In the genomic region with DNA sequence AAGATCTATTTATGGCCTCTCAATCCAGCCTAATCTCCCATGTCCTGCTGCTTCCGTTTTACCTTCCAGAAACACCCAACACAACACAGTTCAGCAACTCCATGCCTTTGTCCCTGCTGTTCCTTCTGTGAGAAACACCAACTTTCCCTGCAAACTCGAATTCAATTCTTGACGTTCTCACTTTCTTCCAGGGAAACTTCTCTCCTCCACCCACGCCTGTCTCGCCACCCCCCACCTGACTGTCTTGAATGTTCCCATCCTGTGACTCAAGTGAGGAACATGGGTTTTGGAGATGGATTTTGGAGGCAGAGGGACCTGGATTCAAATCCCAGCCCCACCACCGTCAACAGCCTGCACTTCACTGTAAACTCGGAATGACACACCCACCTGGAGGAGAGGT, we compare ENCODE assay signal across 38 cellular contexts. TPM values are rescaled to one million over a fixed set of nuclear protein-coding genes. Genes with fewer than 3 reads are reported as not detected.
DNase-seq lines count a peak whose midpoint lies in the region; ATAC-seq and TF ChIP-seq lines count a peak whose summit lies in the region.
"Had no signal": no experiment of that assay in that cellular context is flagged by ENCODE, and none has a peak within 500 bp of the region (broad histone marks: within the 10 kb centered on the region; RNA-seq: fewer than 3 reads in every experiment).

No MANE protein-coding gene starts in this region.

- no peaks in the 10 kb centered on the region for H3K36me3 ChIP-seq in H7 (replicated peaks; ENCODE audit: control insufficient read depth, insufficient read depth, low read length)
- H3K36me3 ChIP-seq in gastroesophageal sphincter: peaks cover 0 to 41% of the 10 kb centered on the region in 2 donors
- peaks cover 5% of the 10 kb centered on the region for H3K36me3 ChIP-seq in suprapubic skin
- H3K36me3 ChIP-seq: BLaER1 treated with 17β-estradiol and CSF1 and Interleukin-3, amounts not matched to agents 10 nM and 100 nM; uterus had no signal

- no peak for TF ChIP-seq CTCF in RWPE1 (conservative IDR thresholded peaks at IDR 0.05; ENCODE audit: low read depth)
- TF ChIP-seq CTCF in gastroesophageal sphincter (IDR thresholded peaks at IDR 0.05): no peak
- TF ChIP-seq CTCF in suprapubic skin (IDR thresholded peaks at IDR 0.05): no peak

- H3K4me3 ChIP-seq in H7 (ENCODE audit: insufficient read depth, low read depth, low read length): no peak overlapping the region
- H3K4me3 ChIP-seq in gastroesophageal sphincter: no peak overlapping the region
- no peak overlapping the region for H3K4me3 ChIP-seq in suprapubic skin
- H3K4me3 ChIP-seq: BLaER1 treated with 17β-estradiol and CSF1 and Interleukin-3, amounts not matched to agents 10 nM and 100 nM; GM12878; lung; mucosa of descending colon; pancreas; testis; uterus had no signal

- in situ Hi-C loops in ACHN (cut with HindIII; ENCODE audit: low pct_ligation_motif_present, low pct_unique_long_range_greater_than_20kb, low sequenced_read_pairs): no loop called here

- ATAC-seq in gastroesophageal sphincter (no peak), HG03025 (IDR thresholded peaks at IDR 0.05; ENCODE audit: low FRiP score, unreplicated experiment) (no peak), GM18868 (IDR thresholded peaks at IDR 0.05; ENCODE audit: unreplicated experiment) (no peak)
- ATAC-seq: activated CD4-positive, CD25-positive, alpha-beta regulatory T cell treated with anti-CD3 and anti-CD28 coated beads, Interleukin-2, amount 50 U/mL, for 24 hours; effector memory CD8-positive, alpha-beta T cell; GM12878; natural killer cell treated with Interleukin-12 subunit alpha and Interleukin-12 subunit beta and Interleukin-15 and Interleukin-18, amount 100 ng/mL, for 72 hours; pancreas; stimulated activated naive CD8-positive, alpha-beta T cell treated with anti-CD3 and anti-CD28 coated beads, Interleukin-15, Interleukin-2, amounts not matched to agents 100 U/mL and 50 U/mL, for 24 hours had no signal

- TF ChIP-seq EP300 in gastroesophageal sphincter (IDR thresholded peaks at IDR 0.05): no peak
- TF ChIP-seq EP300 in suprapubic skin (IDR thresholded peaks at IDR 0.05): no peak

- H3K27ac ChIP-seq in RWPE1 (peak overlapping the region; percentile 91), gastroesophageal sphincter (peak overlapping the region in 3 of 4 donors; percentile 17 to 56 (median 39)), suprapubic skin (peak overlapping the region; percentile 61)
- H3K27ac ChIP-seq: BLaER1 treated with 17β-estradiol and CSF1 and Interleukin-3, amounts not matched to agents 10 nM and 100 nM; pancreas; testis had no signal

- H3K9me3 ChIP-seq in gastroesophageal sphincter (no peaks in the 10 kb centered on the region), suprapubic skin (no peaks in the 10 kb centered on the region)
- H3K9me3 ChIP-seq: BLaER1 treated with 17β-estradiol and CSF1 and Interleukin-3, amounts not matched to agents 10 nM and 100 nM; mucosa of descending colon; pancreas; testis; uterus had no signal

- H3K4me1 ChIP-seq in gastroesophageal sphincter (peaks cover 0 to 10% (median 0%) of the 10 kb centered on the region in 3 donors), suprapubic skin (peaks cover 34% of the 10 kb centered on the region)
- H3K4me1 ChIP-seq: pancreas, testis had no signal

- DNase-seq in H7 (peak; percentile 31), RWPE1 (ENCODE audit: low spot score) (no peak), suprapubic skin (ENCODE audit: low spot score in 2 of 2) (no peak), HCEC 1CT (no peak), ACHN (no peak)
- DNase-seq: activated CD4-positive, alpha-beta T cell treated with anti-CD3 and anti-CD28 coated beads, Interleukin-2, amount 50 U/mL, for 48 hours; activated gamma-delta T cell treated with Interleukin-2 at 50 U/mL for 16 hours; activated naive CD8-positive, alpha-beta T cell treated with anti-CD3 and anti-CD28 coated beads, Interleukin-2, amount 10 ng/mL, durations not matched to agents 7 days and 5 days; activated T-cell treated with anti-CD3 and anti-CD28 coated beads, Interleukin-2, amount 50 U/mL, for 48 hours; central memory CD4-positive, alpha-beta T cell; cortex of kidney; effector memory CD8-positive, alpha-beta T cell; hippocampal formation; left cardiac atrium; NCI-H1092 treated with DMSO at 0.1 percent for 48 hours; NCI-H1694 treated with DMSO at 0.1 percent for 48 hours; NCI-H2171 treated with DMSO at 0.1 percent for 48 hours; NCI-H510A treated with DMSO at 0.1 percent for 48 hours; NK-92 treated with Interleukin-12 subunit alpha and Interleukin-12 subunit beta, amount 100 ng/mL, for 24 hours; pancreas; retina; SHP77; stimulated activated naive CD8-positive, alpha-beta T cell treated with anti-CD3 and anti-CD28 coated beads, Interleukin-15, Interleukin-2, amounts not matched to agents 100 U/mL and 50 U/mL, for 24 hours; T-helper 2 cell; testis; uterus had no signal

- 77 to 81% methylated on average over 4 to 7 of the region's 7 CpGs for WGBS in gastroesophageal sphincter (ENCODE audit: low coverage in 1 of 2), 2 donors
- WGBS in suprapubic skin: 86% methylated on average over 7 of the region's 7 CpGs

- POLR2A ChIA-PET in RWPE1 (lab: Yijun Ruan, JAX; ENCODE audit: low non-redundant PET): interaction anchor here (0.6 kb wide), 1 partner anchor 8 kb away, joined by 3 read pairs; no protein-coding TSS in a partner anchor

- no peak for TF ChIP-seq POLR2A in gastroesophageal sphincter (IDR thresholded peaks at IDR 0.05)
- TF ChIP-seq POLR2A in suprapubic skin (IDR thresholded peaks at IDR 0.05): no peak

- H3K27me3 ChIP-seq in H7 (ENCODE audit: control insufficient read depth, insufficient read depth, low read length): no peaks in the 10 kb centered on the region
- no peaks in the 10 kb centered on the region for H3K27me3 ChIP-seq in gastroesophageal sphincter
- H3K27me3 ChIP-seq in suprapubic skin: no peaks in the 10 kb centered on the region
- H3K27me3 ChIP-seq: BLaER1 treated with 17β-estradiol and CSF1 and Interleukin-3, amounts not matched to agents 10 nM and 100 nM; pancreas; testis; uterus had no signal

- CTCF ChIA-PET in RWPE1 (lab: Yijun Ruan, JAX): no interaction called here

RNA-seq across cellular contexts. Expression of a gene that starts 44.8 kb away (rescaled TPM):
- total RNA-seq in H7 (2014; rRNA removed; shearing (Covaris generic)): 0.21 and 0.33 TPM in 2 replicates
- 1 to 10 TPM in 1 of 4 donors, under 1 TPM in 2, not detected in 1; 0.13 to 4.9 (median 0.31) TPM for total RNA-seq in gastroesophageal sphincter
- total RNA-seq in suprapubic skin: 100 to 1,000 TPM in 3 of 4 donors, 10 to 100 TPM in 1; 93.6 to 154 (median 129) TPM
- total RNA-seq: activated naive CD8-positive, alpha-beta T cell treated with anti-CD3 and anti-CD28 coated beads, Interleukin-2, amount 10 ng/mL, durations not matched to agents 7 days and 5 days; frontal cortex; HFFc6; natural killer cell treated with Interleukin-12 subunit alpha and Interleukin-12 subunit beta and Interleukin-15 and Interleukin-18, amount 100 ng/mL, for 72 hours; skeletal muscle tissue had no signal

RNA-seq across cellular contexts. Expression of a gene that starts 49.6 kb away (rescaled TPM):
- 13.8 and 18.7 TPM in 2 replicates for total RNA-seq in H7 (2014; rRNA removed; shearing (Covaris generic))
- total RNA-seq in gastroesophageal sphincter: 1 to 10 TPM; 2.2 to 7.6 (median 6.1) TPM
- 1 to 10 TPM; 7.2 to 8.5 (median 7.8) TPM for total RNA-seq in suprapubic skin

RNA-seq across cellular contexts. Expression of a gene that starts 51.6 kb away (rescaled TPM):
- 8.9 and 21.9 TPM in 2 replicates for total RNA-seq in H7 (2014; rRNA removed; shearing (Covaris generic))
- total RNA-seq in gastroesophageal sphincter (10 to 100 TPM; 22.3 to 45.7 (median 35.6) TPM), suprapubic skin (10 to 100 TPM; 42.4 to 75.4 (median 64.6) TPM)

Comparison
In these comparisons a context has a peak if more than half of its experiments do, and no peak if none do; other contexts are left out.
1. H3K27ac ChIP-seq: peak in every context shown above with its lines; median percentile 91 in RWPE1; 61 in suprapubic skin; 39 in gastroesophageal sphincter.
2. RNA of a gene that starts 44.8 kb away (total RNA-seq): 93.6 to 154 TPM in suprapubic skin; 0.13 to 4.9 TPM in gastroesophageal sphincter and 0.21 to 0.33 TPM in H7; every median in the first group is over 10 times any median in the second.